1 cellular context compared by ENCODE assay signal in the genomic region with DNA sequence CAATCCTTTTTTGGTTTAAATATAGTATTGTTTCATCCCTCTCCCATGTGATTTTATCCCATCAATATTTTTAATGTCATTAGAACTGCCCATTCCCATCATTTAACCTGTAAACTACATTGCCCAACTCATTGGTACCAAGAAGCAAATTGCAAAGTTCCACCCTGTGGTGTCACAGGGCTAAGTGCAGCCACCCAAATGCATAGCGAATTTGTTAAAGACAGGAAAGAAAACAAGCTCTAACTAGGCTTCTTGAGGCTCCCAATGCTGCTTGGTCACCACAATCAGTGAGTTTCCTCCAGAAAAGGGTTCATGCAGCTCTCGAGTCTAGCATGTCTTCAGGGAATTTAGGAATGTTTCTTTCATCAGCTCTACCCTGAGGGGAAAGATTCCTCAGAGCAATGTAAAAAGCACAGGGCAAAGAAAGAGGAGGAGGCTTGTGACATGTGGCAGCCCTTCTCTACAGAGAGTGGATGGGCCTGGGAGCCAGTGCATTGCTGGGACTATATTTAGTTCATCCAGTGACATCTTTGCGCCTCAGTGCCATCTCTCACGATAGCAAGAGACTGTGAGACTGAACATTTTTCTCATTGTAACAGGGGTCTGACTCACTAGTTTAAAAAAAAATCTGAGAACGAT.
TF ChIP-seq lines count a peak whose summit lies in the region.

No MANE protein-coding gene starts in this region.

TF ChIP-seq in HCT116, 20 proteins besides CTCF, POLR2A, EP300 and RAD21 (continued from another document):
- TF ChIP-seq, protein P1, sequence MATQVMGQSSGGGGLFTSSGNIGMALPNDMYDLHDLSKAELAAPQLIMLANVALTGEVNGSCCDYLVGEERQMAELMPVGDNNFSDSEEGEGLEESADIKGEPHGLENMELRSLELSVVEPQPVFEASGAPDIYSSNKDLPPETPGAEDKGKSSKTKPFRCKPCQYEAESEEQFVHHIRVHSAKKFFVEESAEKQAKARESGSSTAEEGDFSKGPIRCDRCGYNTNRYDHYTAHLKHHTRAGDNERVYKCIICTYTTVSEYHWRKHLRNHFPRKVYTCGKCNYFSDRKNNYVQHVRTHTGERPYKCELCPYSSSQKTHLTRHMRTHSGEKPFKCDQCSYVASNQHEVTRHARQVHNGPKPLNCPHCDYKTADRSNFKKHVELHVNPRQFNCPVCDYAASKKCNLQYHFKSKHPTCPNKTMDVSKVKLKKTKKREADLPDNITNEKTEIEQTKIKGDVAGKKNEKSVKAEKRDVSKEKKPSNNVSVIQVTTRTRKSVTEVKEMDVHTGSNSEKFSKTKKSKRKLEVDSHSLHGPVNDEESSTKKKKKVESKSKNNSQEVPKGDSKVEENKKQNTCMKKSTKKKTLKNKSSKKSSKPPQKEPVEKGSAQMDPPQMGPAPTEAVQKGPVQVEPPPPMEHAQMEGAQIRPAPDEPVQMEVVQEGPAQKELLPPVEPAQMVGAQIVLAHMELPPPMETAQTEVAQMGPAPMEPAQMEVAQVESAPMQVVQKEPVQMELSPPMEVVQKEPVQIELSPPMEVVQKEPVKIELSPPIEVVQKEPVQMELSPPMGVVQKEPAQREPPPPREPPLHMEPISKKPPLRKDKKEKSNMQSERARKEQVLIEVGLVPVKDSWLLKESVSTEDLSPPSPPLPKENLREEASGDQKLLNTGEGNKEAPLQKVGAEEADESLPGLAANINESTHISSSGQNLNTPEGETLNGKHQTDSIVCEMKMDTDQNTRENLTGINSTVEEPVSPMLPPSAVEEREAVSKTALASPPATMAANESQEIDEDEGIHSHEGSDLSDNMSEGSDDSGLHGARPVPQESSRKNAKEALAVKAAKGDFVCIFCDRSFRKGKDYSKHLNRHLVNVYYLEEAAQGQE (IDR thresholded peaks at IDR 0.05; ENCODE audit: low read depth) = no peak
- TF ChIP-seq ZFX (IDR thresholded peaks at IDR 0.05) = no peak
- TF ChIP-seq POLR2AphosphoS5 (IDR thresholded peaks at IDR 0.05; ENCODE audit: low read depth, low read length) = no peak
- TF ChIP-seq, protein P2, sequence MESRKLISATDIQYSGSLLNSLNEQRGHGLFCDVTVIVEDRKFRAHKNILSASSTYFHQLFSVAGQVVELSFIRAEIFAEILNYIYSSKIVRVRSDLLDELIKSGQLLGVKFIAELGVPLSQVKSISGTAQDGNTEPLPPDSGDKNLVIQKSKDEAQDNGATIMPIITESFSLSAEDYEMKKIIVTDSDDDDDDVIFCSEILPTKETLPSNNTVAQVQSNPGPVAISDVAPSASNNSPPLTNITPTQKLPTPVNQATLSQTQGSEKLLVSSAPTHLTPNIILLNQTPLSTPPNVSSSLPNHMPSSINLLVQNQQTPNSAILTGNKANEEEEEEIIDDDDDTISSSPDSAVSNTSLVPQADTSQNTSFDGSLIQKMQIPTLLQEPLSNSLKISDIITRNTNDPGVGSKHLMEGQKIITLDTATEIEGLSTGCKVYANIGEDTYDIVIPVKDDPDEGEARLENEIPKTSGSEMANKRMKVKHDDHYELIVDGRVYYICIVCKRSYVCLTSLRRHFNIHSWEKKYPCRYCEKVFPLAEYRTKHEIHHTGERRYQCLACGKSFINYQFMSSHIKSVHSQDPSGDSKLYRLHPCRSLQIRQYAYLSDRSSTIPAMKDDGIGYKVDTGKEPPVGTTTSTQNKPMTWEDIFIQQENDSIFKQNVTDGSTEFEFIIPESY (IDR thresholded peaks at IDR 0.05; ENCODE audit: extremely low read depth, insufficient replicate concordance, low read length) = no peak
